ENCODE assay signal across 8 cellular contexts in genomic region chr13:49690990-49691886, GRCh38. TPM values are rescaled to one million over a fixed set of nuclear protein-coding genes. Genes with fewer than 3 reads are reported as not detected.
DNase-seq lines count a peak whose midpoint lies in the region; ATAC-seq and TF ChIP-seq lines count a peak whose summit lies in the region.

Gene EBPL (minus strand): TSS chr13:49691486. CDS start chr13:49691424, 62 bp downstream.

- H3K36me3 ChIP-seq in IMR-90 (ENCODE audit: control insufficient read depth, insufficient read depth, low read length) (peaks cover 13% of the 10 kb centered on the region), Panc1 (ENCODE audit: control insufficient read depth, insufficient read depth, low read length) (no peaks in the 10 kb centered on the region; the same call in 1 of the 2 replicates), esophagus muscularis mucosa (peaks cover 0 to 11% (median 9%) of the 10 kb centered on the region in 4 donors), muscle layer of duodenum (ENCODE audit: control insufficient read depth in 1 of 2, insufficient read depth in 2 of 2, low read length in 2 of 2) (peaks cover 0 to 5% of the 10 kb centered on the region in 2 donors)

- H3K27me3 ChIP-seq in IMR-90 (ENCODE audit: control insufficient read depth, insufficient read depth, low read length): no peaks in the 10 kb centered on the region
- H3K27me3 ChIP-seq in Panc1 (ENCODE audit: control insufficient read depth, insufficient read depth, low read length): no peaks in the 10 kb centered on the region
- H3K27me3 ChIP-seq in esophagus muscularis mucosa: no peaks in the 10 kb centered on the region
- no peaks in the 10 kb centered on the region for H3K27me3 ChIP-seq in muscle layer of duodenum (ENCODE audit: low read depth, low read length)

- H3K14ac ChIP-seq in IMR-90 (replicated peaks; ENCODE audit: low read depth, low read length): peak within 1 kb of the TSS; percentile 95

- peak within 1 kb of the TSS; percentile 66 for H3K4me2 ChIP-seq in IMR-90 (ENCODE audit: low read depth, low read length)

- peaks cover 12% of the 10 kb centered on the region for H3K9me1 ChIP-seq in IMR-90 (ENCODE audit: insufficient read depth, low read length)

- no peaks in the 10 kb centered on the region for H3K9me3 Mint-ChIP-seq in activated T-cell treated with anti-CD3 and anti-CD28 coated beads, Interleukin-2, amount 50 U/mL, for 4 hours

- CTCF ChIA-PET in IMR-90 (lab: Yijun Ruan, JAX) (interaction anchor here (0.6 to 0.8 kb wide), 3 partner anchors 161 to 763 kb away, joined by 3 read pairs; no protein-coding TSS in a partner anchor), Panc1 (lab: Charles Lee) (no interaction called here)

- H2BK15ac ChIP-seq in IMR-90 (ENCODE audit: low read depth, low read length): peak within 1 kb of the TSS; percentile 84; the same call in 2 of the 3 replicates

- H3K4me3 Mint-ChIP-seq in activated T-cell treated with anti-CD3 and anti-CD28 coated beads, Interleukin-2, amount 50 U/mL, for 4 hours: peak within 1 kb of the TSS; percentile 88

- H3K9ac ChIP-seq in IMR-90 (ENCODE audit: low read depth, low read length): peak within 1 kb of the TSS; percentile 74

- no peak for TF ChIP-seq RAD21 in IMR-90 (IDR thresholded peaks at IDR 0.05; ENCODE audit: low read length)

- peak within 1 kb of the TSS; percentile 87 for H4K91ac ChIP-seq in IMR-90 (ENCODE audit: insufficient read depth, low read depth, low read length)

- DNase-seq in DMS153 treated with DMSO at 0.1 percent for 48 hours (lab: John Stamatoyannopoulos, UW; ENCODE audit: unreplicated experiment) (peak; percentile 65), IMR-90 (peak; percentile 86), Panc1 (ENCODE audit: low read depth, low spot score) (no peak), esophagus muscularis mucosa (ENCODE audit: extremely low spot score) (peak; percentile 99)
- DNase-seq in activated T-cell treated with anti-CD3 and anti-CD28 coated beads, Interleukin-2, amount 50 U/mL, for 4 hours: peak; percentile 88
- DNase-seq in stimulated activated CD8-positive, alpha-beta memory T cell treated with anti-CD3 and anti-CD28 coated beads, Interleukin-7, amount 100 ng/mL, for 24 hours (ENCODE audit: low read depth): peak; percentile 87

- H3K4me1 ChIP-seq in IMR-90 (ENCODE audit: control insufficient read depth, insufficient read depth, low read length) (0 out of 2 replicates have a peak, but pooled peaks cover 1% of the 10 kb centered on the region), Panc1 (ENCODE audit: control insufficient read depth, insufficient read depth, low read length) (no peaks in the 10 kb centered on the region), esophagus muscularis mucosa (peaks cover 14 to 21% (median 16%) of the 10 kb centered on the region in 4 donors), muscle layer of duodenum (ENCODE audit: control insufficient read depth in 1 of 2, insufficient read depth in 2 of 2, low read length in 2 of 2) (no peaks in the 10 kb centered on the region)

- H2BK120ac ChIP-seq in IMR-90 (ENCODE audit: low read depth, low read length): peak within 1 kb of the TSS; percentile 93

- H3K27ac ChIP-seq in IMR-90 (ENCODE audit: insufficient read depth, low read length) (peak within 1 kb of the TSS; percentile 67), Panc1 (ENCODE audit: low read length) (peak within 1 kb of the TSS; percentile 96), esophagus muscularis mucosa (replicated peaks in 1 of 4) (peak within 1 kb of the TSS; percentile 77 to 89 (median 82)), muscle layer of duodenum (ENCODE audit: low read length) (peak within 1 kb of the TSS; percentile 80)

- no peaks in the 10 kb centered on the region for H3K27me3 Mint-ChIP-seq in activated T-cell treated with anti-CD3 and anti-CD28 coated beads, Interleukin-2, amount 50 U/mL, for 4 hours (ENCODE audit: low read depth)

- in situ Hi-C loops in IMR-90 (cut with MboI; ENCODE audit: low sequenced_read_pairs): no loop called here
- in situ Hi-C loops in Panc1 (cut with HindIII; ENCODE audit: low pct_unique_long_range_greater_than_20kb, low sequenced_read_pairs): no loop called here

- TF ChIP-seq CTCF in IMR-90 (conservative IDR thresholded peaks at IDR 0.05; ENCODE audit: low read depth, low read length): no peak
- no peak for TF ChIP-seq CTCF in Panc1 (IDR thresholded peaks at IDR 0.05)
- no peak for TF ChIP-seq CTCF in esophagus muscularis mucosa (IDR thresholded peaks at IDR 0.05)

- H3K56ac ChIP-seq in IMR-90 (ENCODE audit: extremely low read depth, insufficient read depth, low read length): peak within 1 kb of the TSS; percentile 83; the same call in 1 of the 2 replicates

- peaks cover 20% of the 10 kb centered on the region for H3K4me1 Mint-ChIP-seq in activated T-cell treated with anti-CD3 and anti-CD28 coated beads, Interleukin-2, amount 50 U/mL, for 4 hours (ENCODE audit: low read depth)

- peak within 1 kb of the TSS; percentile 22; the same call in 1 of the 2 replicates for H3K18ac ChIP-seq in IMR-90 (ENCODE audit: low read depth, low read length)

- H3K4me3 ChIP-seq in IMR-90 (ENCODE audit: insufficient read depth, low read depth, low read length) (peak within 1 kb of the TSS; percentile 56), Panc1 (ENCODE audit: low read depth in 2 of 2, low read length in 2 of 2) (peak within 1 kb of the TSS; percentile 73 to 89), esophagus muscularis mucosa (peak within 1 kb of the TSS; percentile 73 to 96 (median 79)), muscle layer of duodenum (ENCODE audit: low read depth in 1 of 2, low read length in 2 of 2) (peak within 1 kb of the TSS; percentile 74 to 77)

- peak within 1 kb of the TSS; percentile 98 for H2AFZ ChIP-seq in IMR-90 (replicated peaks; ENCODE audit: low read length, poor library complexity)

- intact Hi-C loops in IMR-90 (cut with micrococcal nuclease) (loop anchor here (2.0 to 10.0 kb wide), 3 partner anchors 102 to 244 kb away; partner anchors contain the start of genes KPNA3 and SPRYD7), Panc1 (cut with micrococcal nuclease; ENCODE audit: unreplicated experiment) (no loop called here), esophagus muscularis mucosa (cut with DNase I) (loop anchor here (5.0 kb wide), 1 partner anchor 101 kb away; the partner anchor contains the start of gene KPNA3)

- 1% methylated on average over 33 of the region's 69 CpGs; no CpG with 5 or more reads in 1 of the 2 experiments for WGBS in IMR-90 (ENCODE audit: extremely low coverage in 2 of 2, insufficient read length in 1 of 2), 2 experiments
- under 1% methylated on average over 19 of the region's 69 CpGs for WGBS in esophagus muscularis mucosa

- TF ChIP-seq POLR2A in IMR-90 (IDR thresholded peaks at IDR 0.05; ENCODE audit: low read depth, low read length) (no peak), esophagus muscularis mucosa (IDR thresholded peaks at IDR 0.05; ENCODE audit: low read depth) (no peak)

- ATAC-seq in GM21528 (IDR thresholded peaks at IDR 0.05; ENCODE audit: low FRiP score, unreplicated experiment) (peak; percentile 98), IMR-90 (ENCODE audit: low read depth) (peak; percentile 99), Panc1 (peak; percentile 98)
- peak; percentile 98 for ATAC-seq in activated T-cell treated with anti-CD3 and anti-CD28 coated beads, Interleukin-2, amount 50 U/mL, for 4 hours

- POLR2A ChIA-PET in IMR-90 (lab: Charles Lee; ENCODE audit: unreplicated experiment): interaction anchor here (1.0 kb wide), 1 partner anchor 12 kb away, joined by 4 read pairs; no protein-coding TSS in a partner anchor
- POLR2A ChIA-PET in Panc1 (lab: Charles Lee): interaction anchor here (0.5 to 0.8 kb wide), 2 partner anchors 95 to 102 kb away, joined by 3 to 6 read pairs; no protein-coding TSS in a partner anchor

- BruUV-seq in IMR-90 (replicated peaks; lab: Mats Ljungman, UMichigan) (TSS peak; percentile 22), Panc1 (replicated peaks; lab: Mats Ljungman, UMichigan) (no TSS peak)

- peaks cover 29 to 51% of the 10 kb centered on the region in 2 experiments for H3K79me1 ChIP-seq in IMR-90 (ENCODE audit: low read depth in 1 of 2, low read length in 2 of 2)

- H3K4ac ChIP-seq in IMR-90 (ENCODE audit: low read depth, low read length): peak within 1 kb of the TSS; percentile 84

- dilution Hi-C loops in IMR-90 (cut with HindIII; ENCODE audit: low sequenced_read_pairs, unreplicated experiment): no loop called here

- peak within 1 kb of the TSS; percentile 29 for H2AK9ac ChIP-seq in IMR-90 (replicated peaks; ENCODE audit: low read depth, low read length, poor library complexity)

- peak within 1 kb of the TSS; percentile 94 for H3K23ac ChIP-seq in IMR-90 (ENCODE audit: low read depth, low read length)

- peak within 1 kb of the TSS; percentile 31 for H4K5ac ChIP-seq in IMR-90 (ENCODE audit: low read depth, low read length)

- H2BK20ac ChIP-seq in IMR-90 (ENCODE audit: low read depth, low read length): peak within 1 kb of the TSS; percentile 80

- peak within 1 kb of the TSS; percentile 74 to 86 for H4K8ac ChIP-seq in IMR-90 (ENCODE audit: low read depth in 2 of 2, low read length in 2 of 2)

- peaks cover 14% of the 10 kb centered on the region; the same call in 1 of the 2 replicates for H4K20me1 ChIP-seq in IMR-90 (ENCODE audit: insufficient read depth, low read length)

- no peak for TF ChIP-seq EP300 in esophagus muscularis mucosa (IDR thresholded peaks at IDR 0.05)

- H2AK5ac ChIP-seq in IMR-90 (ENCODE audit: low read depth, low read length): peak within 1 kb of the TSS; percentile 64

- H3K36me3 Mint-ChIP-seq in activated T-cell treated with anti-CD3 and anti-CD28 coated beads, Interleukin-2, amount 50 U/mL, for 4 hours (ENCODE audit: insufficient read depth): peaks cover 5% of the 10 kb centered on the region

- peak within 1 kb of the TSS; percentile 78 for H2BK5ac ChIP-seq in IMR-90 (ENCODE audit: low read depth, low read length, poor library complexity, severe bottlenecking)

- H3K9me3 ChIP-seq in IMR-90 (ENCODE audit: control insufficient read depth, insufficient read depth, low read length): no peaks in the 10 kb centered on the region
- H3K9me3 ChIP-seq in Panc1 (ENCODE audit: control insufficient read depth, insufficient read depth, low read depth, low read length): no peaks in the 10 kb centered on the region
- H3K9me3 ChIP-seq in esophagus muscularis mucosa: no peaks in the 10 kb centered on the region
- H3K9me3 ChIP-seq in muscle layer of duodenum (ENCODE audit: control insufficient read depth in 1 of 2, low read length in 2 of 2): no peaks in the 10 kb centered on the region

RNA-seq across cellular contexts. Expression of gene EBPL, which starts in this region (rescaled TPM):
- 57.9 and 78.6 TPM in 2 replicates for total RNA-seq in IMR-90 (2012; rRNA removed)
- polyA plus RNA-seq in IMR-90 (2012; rRNA removed): 65.3 and 71.1 TPM in 2 replicates
- 69.8 and 135 TPM in 2 replicates for polyA plus RNA-seq in IMR-90 (2012; cell fraction: cytosol; rRNA removed)
- polyA plus RNA-seq in IMR-90 (2012; cell fraction: nucleus; rRNA removed; ENCODE audit: low replicate concordance): 30.9 and 44.7 TPM in 2 replicates
- 60.9 TPM for total RNA-seq in Panc1 (2021; ENCODE audit: unreplicated experiment)
- 56.6 TPM for polyA plus RNA-seq in Panc1 (2012; ENCODE audit: insufficient read length)
- 10 to 100 TPM; 36.5 to 59.1 (median 53.4) TPM for total RNA-seq in activated T-cell treated with anti-CD3 and anti-CD28 coated beads, Interleukin-2, amount 50 U/mL, for 4 hours
- 10 to 100 TPM; 17.0 to 56.4 (median 45.9) TPM for total RNA-seq in esophagus muscularis mucosa
